In the genomic region with DNA sequence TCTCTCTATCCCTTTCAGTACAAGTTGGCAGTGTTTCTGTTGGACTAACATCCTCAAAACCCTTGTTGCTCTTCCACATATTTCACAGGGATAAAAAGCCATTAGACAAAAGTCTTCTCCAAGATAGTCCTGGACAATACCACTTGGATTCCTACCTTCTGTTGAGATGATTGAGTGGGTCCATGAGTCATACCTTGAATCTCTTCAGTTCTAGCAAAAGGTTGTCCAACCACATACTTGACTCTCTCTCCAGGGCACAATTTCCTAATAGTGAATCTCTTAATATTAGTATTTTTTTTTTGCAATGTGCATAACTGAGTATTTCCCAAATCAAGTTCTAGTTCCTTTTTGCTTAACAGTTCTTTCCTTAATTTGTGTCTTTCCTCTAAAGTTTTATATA, we compare ENCODE assay signal across 20 cellular contexts.
"Had no signal": no experiment of that assay in that cellular context is flagged by ENCODE, and none has a peak within 500 bp of the region (broad histone marks: within the 10 kb centered on the region; RNA-seq: fewer than 3 reads in every experiment).

No MANE protein-coding gene starts in this region.

- H3K36me3 ChIP-seq: heart right ventricle, left ventricle myocardium inferior, neutrophil, right lobe of liver, spleen, tibial artery, upper lobe of right lung, vagina had no signal

- H3K9me3 Mint-ChIP-seq: stimulated activated naive CD8-positive, alpha-beta T cell treated with anti-CD3 and anti-CD28 coated beads, Interleukin-15, Interleukin-2, amounts not matched to agents 100 ng/mL and 50 ng/mL, for 24 hours had no signal

- H3K4me1 ChIP-seq: heart right ventricle, left ventricle myocardium inferior, psoas muscle, right lobe of liver, spleen, upper lobe of right lung, vagina had no signal

- H3K9me3 ChIP-seq: neutrophil, psoas muscle, right lobe of liver, tibial artery, upper lobe of right lung, vagina had no signal

- H3K4me3 Mint-ChIP-seq: naive thymus-derived CD4-positive, alpha-beta T cell; stimulated activated memory B cell treated with anti-CD40 and anti-IgM and Interleukin-4, amounts not matched to agents 10 μg/mL and 1 μg/mL and 100 μg/mL, for 72 hours; stimulated activated naive CD8-positive, alpha-beta T cell treated with anti-CD3 and anti-CD28 coated beads, Interleukin-15, Interleukin-2, amounts not matched to agents 100 ng/mL and 50 ng/mL, for 24 hours had no signal

- H3K4me1 Mint-ChIP-seq: naive thymus-derived CD4-positive, alpha-beta T cell; stimulated activated memory B cell treated with anti-CD40 and anti-IgM and Interleukin-4, amounts not matched to agents 10 μg/mL and 1 μg/mL and 100 μg/mL, for 72 hours had no signal

- H3K27me3 ChIP-seq: right lobe of liver, tibial artery, upper lobe of right lung, vagina had no signal

- DNase-seq: effector memory CD4-positive, alpha-beta T cell; heart right ventricle; hypothalamus; left ventricle myocardium inferior; mesendoderm; naive thymus-derived CD4-positive, alpha-beta T cell; psoas muscle; retina; right lobe of liver; spleen; stimulated activated CD4-positive, alpha-beta T cell treated with anti-CD3 and anti-CD28 coated beads, Interleukin-15, amount 100 ng/mL, for 24 hours; stimulated activated CD4-positive, alpha-beta T cell treated with anti-CD3 and anti-CD28 coated beads, Interleukin-1b, Interleukin-23, amount 100 ng/mL, for 48 hours; stimulated activated CD4-positive, alpha-beta T cell treated with anti-CD3 and anti-CD28 coated beads, Interleukin-4, amount 100 ng/mL, for 24 hours; tibial artery; upper lobe of right lung had no signal

- H3K4me3 ChIP-seq: heart right ventricle, left ventricle myocardium inferior, lung, psoas muscle, right lobe of liver, spleen, tibial artery, upper lobe of right lung, vagina had no signal

- ATAC-seq: heart right ventricle; naive thymus-derived CD4-positive, alpha-beta T cell; psoas muscle; right lobe of liver; stimulated activated memory B cell treated with anti-CD40 and anti-IgM and Interleukin-4, amounts not matched to agents 10 μg/mL and 1 μg/mL and 100 μg/mL, for 72 hours; upper lobe of right lung had no signal

- H3K36me3 Mint-ChIP-seq: naive thymus-derived CD4-positive, alpha-beta T cell; stimulated activated memory B cell treated with anti-CD40 and anti-IgM and Interleukin-4, amounts not matched to agents 10 μg/mL and 1 μg/mL and 100 μg/mL, for 72 hours had no signal

- H3K27ac ChIP-seq: heart right ventricle, left ventricle myocardium inferior, neutrophil, psoas muscle, right lobe of liver, spleen, tibial artery, upper lobe of right lung, vagina had no signal
